8 cellular contexts compared by ENCODE assay signal in the genomic region with DNA sequence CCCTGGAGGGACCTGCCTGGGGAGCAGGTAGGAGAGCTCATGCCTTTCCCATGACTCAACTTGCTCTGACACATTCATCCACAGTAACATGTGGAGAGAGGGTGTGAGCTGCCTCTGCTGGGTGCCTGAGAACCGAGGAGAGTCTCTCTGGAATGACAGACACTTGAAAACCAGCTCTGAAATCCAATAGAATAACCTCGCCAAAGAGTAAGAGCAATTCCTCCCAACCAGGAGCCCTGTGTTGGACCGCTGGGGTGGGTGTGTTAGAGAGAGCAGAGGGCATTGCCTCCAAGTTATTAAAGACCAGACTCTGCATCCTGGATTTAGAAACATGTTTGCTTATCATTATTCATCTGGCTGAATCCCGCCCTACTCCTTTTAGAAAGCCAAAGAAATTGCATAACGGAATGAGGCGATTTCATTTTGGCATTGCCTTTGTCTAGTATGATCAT. TPM values are rescaled to one million over a fixed set of nuclear protein-coding genes. Genes with fewer than 3 reads are reported as not detected.
A peak's percentile ranks its signal among the peaks of the same experiment; 100 is the strongest.
DNase-seq lines count a peak whose midpoint lies in the region; ATAC-seq and TF ChIP-seq lines count a peak whose summit lies in the region.
"Not testable (repeated sequence)": the region's sequence is repeated elsewhere in the genome, so short reads cannot be mapped to it uniquely, and the experiment has no call there.

No MANE protein-coding gene starts in this region.

- peak; percentile 91 for ATAC-seq in Panc1
- ATAC-seq in body of pancreas: peak; percentile 65
- peak; percentile 84 to 86 for ATAC-seq in upper lobe of left lung (ENCODE audit: low FRiP score in 2 of 2)

- H3K36me3 Mint-ChIP-seq in HFFc6 (ENCODE audit: low read depth): not testable (repeated sequence)

- not testable (repeated sequence) for H4K20me1 ChIP-seq in fibroblast of lung (ENCODE audit: control insufficient read depth, extremely low read depth, insufficient read depth, low read length); osteoblast (ENCODE audit: insufficient read depth, low read length)

- in situ Hi-C loops in Panc1 (cut with HindIII; ENCODE audit: low pct_unique_long_range_greater_than_20kb, low sequenced_read_pairs): not testable (repeated sequence)

- not testable (repeated sequence) for H3K79me2 ChIP-seq in fibroblast of lung (ENCODE audit: control insufficient read depth, insufficient read depth, low read length); osteoblast (ENCODE audit: insufficient read depth, low read length)

- H3K4me2 ChIP-seq in fibroblast of lung (ENCODE audit: extremely low read depth, insufficient read depth, low read length) (peak overlapping the region; percentile 23), osteoblast (ENCODE audit: insufficient read depth, low read length) (peak overlapping the region; percentile 76)

- TF ChIP-seq CTCF in HFFc6 (IDR thresholded peaks at IDR 0.05); Panc1 (IDR thresholded peaks at IDR 0.05); body of pancreas (IDR thresholded peaks at IDR 0.05); fibroblast of lung (conservative IDR thresholded peaks at IDR 0.05 in 1 of 2, IDR thresholded peaks at IDR 0.05 in 1 of 2; ENCODE audit: low read depth in 1 of 2, low read length in 2 of 2); osteoblast (IDR thresholded peaks at IDR 0.05; ENCODE audit: extremely low read depth, low read depth, low read length); upper lobe of left lung (IDR thresholded peaks at IDR 0.05): not testable (repeated sequence)

- intact Hi-C loops in Panc1 (cut with micrococcal nuclease; ENCODE audit: unreplicated experiment); body of pancreas (cut with DNase I): not testable (repeated sequence)

- CTCF ChIA-PET in Panc1 (lab: Charles Lee): not testable (repeated sequence)

- not testable (repeated sequence) for TF ChIP-seq POLR2A in body of pancreas (IDR thresholded peaks at IDR 0.05); upper lobe of left lung (IDR thresholded peaks at IDR 0.05)

- peak overlapping the region; percentile 92 for H3K27ac Mint-ChIP-seq in HFFc6

- POLR2A ChIA-PET in Panc1 (lab: Charles Lee): not testable (repeated sequence)

- not testable (repeated sequence) for H3K27me3 Mint-ChIP-seq in HFFc6 (ENCODE audit: insufficient read depth)

- peak overlapping the region; percentile 77 for H3K4me3 Mint-ChIP-seq in HFFc6

- H3K4me1 ChIP-seq in Panc1 (ENCODE audit: control insufficient read depth, insufficient read depth, low read length) (peaks cover 24% of the 10 kb centered on the region), body of pancreas (peaks cover 17% of the 10 kb centered on the region), osteoblast (ENCODE audit: insufficient read depth, low read length) (peaks cover 17% of the 10 kb centered on the region), upper lobe of left lung (peaks cover 0 to 10% (median 3%) of the 10 kb centered on the region in 4 donors)
- H3K4me1 ChIP-seq in fibroblast of lung (ENCODE audit: control insufficient read depth, extremely low read depth, insufficient read depth, low read length): not testable (repeated sequence)

- H3K9me3 ChIP-seq in Panc1 (ENCODE audit: control insufficient read depth, insufficient read depth, low read depth, low read length); body of pancreas; fibroblast of lung (ENCODE audit: control insufficient read depth, insufficient read depth, low read depth, low read length); osteoblast (ENCODE audit: low read depth, low read length); upper lobe of left lung: not testable (repeated sequence)

- H3K27ac ChIP-seq in Panc1 (ENCODE audit: low read length) (peak overlapping the region; percentile 86), body of pancreas (peak overlapping the region; percentile 12 to 78 (median 33)), osteoblast (ENCODE audit: low read depth, low read length) (peak overlapping the region; percentile 79), upper lobe of left lung (peak overlapping the region in 2 of 4 donors; percentile 35 to 49)
- H3K27ac ChIP-seq in fibroblast of lung (ENCODE audit: insufficient read depth, low read length): not testable (repeated sequence)

- H3K4me3 ChIP-seq in Panc1 (ENCODE audit: low read depth in 2 of 2, low read length in 2 of 2): 0 out of 4 replicates have a peak overlapping the region, but pooled peaks of 1 of the 2 experiments have one; percentile 11
- not testable (repeated sequence) for H3K4me3 ChIP-seq in body of pancreas; fibroblast of lung (replicated peaks in 1 of 4; ENCODE audit: control extremely low read depth in 1 of 4, insufficient read depth in 1 of 4, low read depth in 3 of 4, low read length in 4 of 4); osteoblast (ENCODE audit: insufficient read depth, low read length); upper lobe of left lung

- H3K9ac ChIP-seq in fibroblast of lung (ENCODE audit: insufficient read depth, low read length): not testable (repeated sequence)

- H3K36me3 ChIP-seq in Panc1 (ENCODE audit: control insufficient read depth, insufficient read depth, low read length); body of pancreas (replicated peaks in 1 of 2; ENCODE audit: insufficient read depth in 1 of 2, low read depth in 2 of 2); fibroblast of lung (ENCODE audit: control insufficient read depth, insufficient read depth, low read length); osteoblast (ENCODE audit: insufficient read depth, low read length); upper lobe of left lung: not testable (repeated sequence)

- 50 to 57% methylated on average over 6 of the region's 6 CpGs for WGBS in body of pancreas, 2 donors
- WGBS in upper lobe of left lung, 2 donors: 57 to 65% methylated on average over 6 of the region's 6 CpGs

- DNase-seq in AG20443 (ENCODE audit: low spot score) (peak; percentile 22), HFFc6 (peak; percentile 80), Panc1 (ENCODE audit: low read depth, low spot score) (peak; percentile 66), body of pancreas (peak; percentile 16 to 45 (median 31)), fibroblast of lung (ENCODE audit: low read depth in 2 of 2) (peak; percentile 74 to 80), islet precursor cell (peak; percentile 93), upper lobe of left lung (peak in 1 of 2 donors; percentile 46)
- DNase-seq in osteoblast (ENCODE audit: insufficient read length, low spot score, missing footprints): not testable (repeated sequence)

- not testable (repeated sequence) for TF ChIP-seq EP300 in upper lobe of left lung (IDR thresholded peaks at IDR 0.05)

- not testable (repeated sequence) for H3K9me3 Mint-ChIP-seq in HFFc6

- H2AFZ ChIP-seq in fibroblast of lung (ENCODE audit: low read length); osteoblast (ENCODE audit: low read length): not testable (repeated sequence)

- BruUV-seq in Panc1 (replicated peaks; lab: Mats Ljungman, UMichigan): not testable (repeated sequence)

- H3K27me3 ChIP-seq in Panc1 (ENCODE audit: control insufficient read depth, insufficient read depth, low read length); body of pancreas; fibroblast of lung (ENCODE audit: control insufficient read depth, insufficient read depth, low read length); osteoblast (ENCODE audit: insufficient read depth, low read length); upper lobe of left lung: not testable (repeated sequence)

- H3K4me1 Mint-ChIP-seq in HFFc6 (ENCODE audit: low read depth): peaks cover 87% of the 10 kb centered on the region

RNA-seq across cellular contexts. Expression of gene AKAP13, which starts 35.7 kb away (rescaled TPM):
- total RNA-seq in HFFc6 (2021; fragmentation: NEBNext Ultra II Directional; extraction: Animal tissue kit (Norgen Biotek cat#: 25700)): 10 to 100 TPM; 29.0 to 51.3 (median 35.6) TPM
- 94.2 TPM for total RNA-seq in Panc1 (2021; ENCODE audit: unreplicated experiment)
- polyA plus RNA-seq in Panc1 (2012; ENCODE audit: insufficient read length): 45.1 TPM
- total RNA-seq in body of pancreas: 100 to 1,000 TPM; 102 to 160 TPM
- total RNA-seq in fibroblast of lung: 41.1 and 68.4 TPM in 2 replicates
- polyA plus RNA-seq in fibroblast of lung: 8.3 and 9.2 TPM in 2 replicates
- polyA plus RNA-seq in fibroblast of lung (2012): 18.1 and 19.5 TPM in 2 replicates
- polyA minus RNA-seq in fibroblast of lung (ENCODE audit: low replicate concordance): 59.6 and 86.0 TPM in 2 replicates
- total RNA-seq in osteoblast: 77.1 and 80.7 TPM in 2 replicates
- 1,000 to 10,000 TPM in 1 of 6 donors, 100 to 1,000 TPM in 5; 329 to 1,278 (median 748) TPM for total RNA-seq in upper lobe of left lung
